Comparison of ENCODE assay signal across 13 cellular contexts in genomic region chr19:928471-929259, GRCh38. TPM values are rescaled to one million over a fixed set of nuclear protein-coding genes. Genes with fewer than 3 reads are reported as not detected.
DNase-seq lines count a peak whose midpoint lies in the region; ATAC-seq and TF ChIP-seq lines count a peak whose summit lies in the region.
"Had no signal": no experiment of that assay in that cellular context is flagged by ENCODE, and none has a peak within 500 bp of the region (broad histone marks: within the 10 kb centered on the region; RNA-seq: fewer than 3 reads in every experiment).

No MANE protein-coding gene starts in this region.

- H3K9me3 ChIP-seq in vagina = no peaks in the 10 kb centered on the region

- H3K36me3 ChIP-seq in vagina = no peaks in the 10 kb centered on the region

- no peak overlapping the region for H3K4me3 ChIP-seq in vagina

- H3K4me3 Mint-ChIP-seq in activated T-helper 2 cell treated with anti-CD3 and anti-CD28 coated beads, Interferon-gamma antibody, Interleukin-2, Interleukin-4, amounts not matched to agents 10 μg/mL and 5 μg/mL and 100 μg/mL, durations not matched to agents 14 hours and 24 hours and 36 hours (ENCODE audit: low read depth) = peak overlapping the region; percentile 39

- H3K27ac Mint-ChIP-seq in activated T-helper 2 cell treated with anti-CD3 and anti-CD28 coated beads, Interferon-gamma antibody, Interleukin-2, Interleukin-4, amounts not matched to agents 10 μg/mL and 5 μg/mL and 100 μg/mL, durations not matched to agents 14 hours and 24 hours and 36 hours = no peak overlapping the region
- H3K27ac Mint-ChIP-seq: T-helper 17 cell had no signal

- intact Hi-C loops in Right ventricle myocardium superior (cut with DNase I) (no loop called here), Right ventricle myocardium inferior (cut with DNase I) (loop anchor here (10.0 kb wide), 1 partner anchor 316 kb away; the partner anchor contains the start of genes ATP5F1D and MIDN), vagina (cut with DNase I) (loop anchor here (10.0 kb wide), 1 partner anchor 316 kb away; the partner anchor contains the start of genes ATP5F1D and MIDN)
- intact Hi-C loops in activated T-helper 2 cell treated with anti-CD3 and anti-CD28 coated beads, Interferon-gamma antibody, Interleukin-2, Interleukin-4, amounts not matched to agents 10 μg/mL and 5 μg/mL and 100 μg/mL, durations not matched to agents 14 hours and 24 hours and 36 hours (cut with micrococcal nuclease) = loop anchor here (5.0 to 10.0 kb wide), 3 partner anchors 156 to 314 kb away; partner anchors contain the start of genes ATP5F1D and RNF126

- peaks cover 3% of the 10 kb centered on the region for H3K4me1 Mint-ChIP-seq in activated T-helper 2 cell treated with anti-CD3 and anti-CD28 coated beads, Interferon-gamma antibody, Interleukin-2, Interleukin-4, amounts not matched to agents 10 μg/mL and 5 μg/mL and 100 μg/mL, durations not matched to agents 14 hours and 24 hours and 36 hours (ENCODE audit: low read depth)

- H3K27me3 ChIP-seq in vagina = no peaks in the 10 kb centered on the region

- no peak for ATAC-seq in Right ventricle myocardium superior (ENCODE audit: poor library complexity)
- ATAC-seq in Right ventricle myocardium inferior = no peak
- ATAC-seq: right cardiac atrium, T-helper 17 cell had no signal

- H3K4me1 ChIP-seq in vagina = peaks cover 48% of the 10 kb centered on the region

- no peaks in the 10 kb centered on the region for H3K27me3 Mint-ChIP-seq in activated T-helper 2 cell treated with anti-CD3 and anti-CD28 coated beads, Interferon-gamma antibody, Interleukin-2, Interleukin-4, amounts not matched to agents 10 μg/mL and 5 μg/mL and 100 μg/mL, durations not matched to agents 14 hours and 24 hours and 36 hours (ENCODE audit: low read depth)
- H3K27me3 Mint-ChIP-seq: T-helper 17 cell had no signal

- no peaks in the 10 kb centered on the region for H3K9me3 Mint-ChIP-seq in activated T-helper 2 cell treated with anti-CD3 and anti-CD28 coated beads, Interferon-gamma antibody, Interleukin-2, Interleukin-4, amounts not matched to agents 10 μg/mL and 5 μg/mL and 100 μg/mL, durations not matched to agents 14 hours and 24 hours and 36 hours

- H3K27ac ChIP-seq in vagina = peak overlapping the region; percentile 82

- TF ChIP-seq CTCF in vagina (IDR thresholded peaks at IDR 0.05) = no peak

- H3K36me3 Mint-ChIP-seq in activated T-helper 2 cell treated with anti-CD3 and anti-CD28 coated beads, Interferon-gamma antibody, Interleukin-2, Interleukin-4, amounts not matched to agents 10 μg/mL and 5 μg/mL and 100 μg/mL, durations not matched to agents 14 hours and 24 hours and 36 hours (ENCODE audit: low read depth) = peaks cover 11% of the 10 kb centered on the region

- no peak for TF ChIP-seq POLR2A in vagina (IDR thresholded peaks at IDR 0.05)

- DNase-seq in Right ventricle myocardium superior = peak; percentile 54
- no peak for DNase-seq in Right ventricle myocardium inferior (ENCODE audit: missing footprints)
- DNase-seq in activated T-helper 2 cell treated with anti-CD3 and anti-CD28 coated beads, Interferon-gamma antibody, Interleukin-2, Interleukin-4, amounts not matched to agents 10 μg/mL and 5 μg/mL and 100 μg/mL, durations not matched to agents 14 hours and 24 hours and 36 hours (ENCODE audit: low spot score) = no peak
- DNase-seq in islet precursor cell = peak; percentile 78
- no peak for DNase-seq in vagina (ENCODE audit: extremely low spot score in 2 of 2)
- DNase-seq in activated gamma-delta T cell (lab: John Stamatoyannopoulos, UW) = no peak
- no peak for DNase-seq in DMS79 (lab: John Stamatoyannopoulos, UW)
- no peak for DNase-seq in NCI-H774 (lab: John Stamatoyannopoulos, UW)
- DNase-seq: NCI-H1417 treated with DMSO at 0.1 percent for 48 hours, T-helper 17 cell had no signal

RNA-seq across cellular contexts. Expression of gene ARID3A, which starts 2.8 kb away (rescaled TPM):
- 5.0 TPM for total RNA-seq in Right ventricle myocardium superior
- 6.7 TPM for total RNA-seq in Right ventricle myocardium inferior
- total RNA-seq in activated T-helper 2 cell treated with anti-CD3 and anti-CD28 coated beads, Interferon-gamma antibody, Interleukin-2, Interleukin-4, amounts not matched to agents 10 μg/mL and 5 μg/mL and 100 μg/mL, durations not matched to agents 14 hours and 24 hours and 36 hours = 42.0 and 42.6 TPM in 2 replicates
- total RNA-seq in vagina = 10.3 TPM

RNA-seq across cellular contexts. Expression of gene KISS1R, which starts 11.5 kb away (rescaled TPM):
- total RNA-seq in Right ventricle myocardium superior = not detected
- total RNA-seq in Right ventricle myocardium inferior = not detected
- 7.1 and 8.0 TPM in 2 replicates for total RNA-seq in activated T-helper 2 cell treated with anti-CD3 and anti-CD28 coated beads, Interferon-gamma antibody, Interleukin-2, Interleukin-4, amounts not matched to agents 10 μg/mL and 5 μg/mL and 100 μg/mL, durations not matched to agents 14 hours and 24 hours and 36 hours
- total RNA-seq in vagina = not detected
- total RNA-seq: cardiac septum, lung microvascular endothelial cell, right cardiac atrium had no signal

RNA-seq across cellular contexts. Expression of gene R3HDM4, which starts 15.6 kb away (rescaled TPM):
- total RNA-seq in Right ventricle myocardium superior (20.3 TPM), Right ventricle myocardium inferior (21.9 TPM), vagina (41.3 TPM)
- total RNA-seq in activated T-helper 2 cell treated with anti-CD3 and anti-CD28 coated beads, Interferon-gamma antibody, Interleukin-2, Interleukin-4, amounts not matched to agents 10 μg/mL and 5 μg/mL and 100 μg/mL, durations not matched to agents 14 hours and 24 hours and 36 hours = 77.1 and 83.3 TPM in 2 replicates

RNA-seq across cellular contexts. Expression of gene RNU6-9, which starts 35.4 kb away (rescaled TPM):
- total RNA-seq in Right ventricle myocardium superior (not detected), Right ventricle myocardium inferior (not detected), vagina (not detected)
- total RNA-seq in activated T-helper 2 cell treated with anti-CD3 and anti-CD28 coated beads, Interferon-gamma antibody, Interleukin-2, Interleukin-4, amounts not matched to agents 10 μg/mL and 5 μg/mL and 100 μg/mL, durations not matched to agents 14 hours and 24 hours and 36 hours = not detected in 2 replicates
- total RNA-seq: cardiac septum, lung microvascular endothelial cell, right cardiac atrium, T-helper 17 cell had no signal

RNA-seq across cellular contexts. Expression of gene MED16, which starts 35.7 kb away (rescaled TPM):
- 19.1 TPM for total RNA-seq in Right ventricle myocardium superior
- 23.5 TPM for total RNA-seq in Right ventricle myocardium inferior
- total RNA-seq in activated T-helper 2 cell treated with anti-CD3 and anti-CD28 coated beads, Interferon-gamma antibody, Interleukin-2, Interleukin-4, amounts not matched to agents 10 μg/mL and 5 μg/mL and 100 μg/mL, durations not matched to agents 14 hours and 24 hours and 36 hours = 55.7 and 64.1 TPM in 2 replicates
- 46.9 TPM for total RNA-seq in vagina

Comparison
In these comparisons a context has a peak if more than half of its experiments do, and no peak if none do; other contexts are left out.
1. DNase-seq: peak in Right ventricle myocardium superior (single experiment) and islet precursor cell (single experiment); none in Right ventricle myocardium inferior (single experiment), activated T-helper 2 cell treated with anti-CD3 and anti-CD28 coated beads, Interferon-gamma antibody, Interleukin-2, Interleukin-4, amounts not matched to agents 10 μg/mL and 5 μg/mL and 100 μg/mL, durations not matched to agents 14 hours and 24 hours and 36 hours (single experiment), vagina (0 of 2), activated gamma-delta T cell (single experiment), DMS79 (single experiment) and NCI-H774 (single experiment).